ENCODE assay signal across 2 cellular contexts in the genomic region with DNA sequence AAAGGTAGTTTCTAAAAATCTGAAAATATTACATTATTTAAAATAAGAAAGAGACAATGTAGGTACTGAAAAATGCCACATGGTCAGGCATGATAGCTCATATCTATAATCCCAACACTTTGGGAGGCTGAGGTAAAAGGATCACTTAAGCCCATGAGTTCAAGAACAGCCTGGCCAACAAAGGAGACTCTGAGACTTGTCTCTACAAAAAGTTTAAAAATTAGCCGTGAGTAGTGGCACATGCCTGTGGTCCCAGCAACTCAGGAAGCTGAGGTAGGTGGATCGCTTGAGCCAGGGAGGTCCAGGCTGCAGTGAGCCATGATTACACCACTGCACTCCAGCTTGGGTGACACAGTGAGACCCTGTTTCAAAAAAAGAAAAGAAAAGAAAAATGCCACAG.
TF ChIP-seq lines count a peak whose summit lies in the region.

No MANE protein-coding gene starts in this region.

TF ChIP-seq in HepG2, 621 proteins besides CTCF, POLR2A, EP300 and RAD21:
- TF ChIP-seq SP1 (IDR thresholded peaks at IDR 0.05) (no peak), SP1 (CRISPR knock-in tag; IDR thresholded peaks at IDR 0.05) (no peak), ZMYM4 (CRISPR knock-in tag; IDR thresholded peaks at IDR 0.05) (0 out of 2 replicates have a peak, but pooled peaks have one; percentile 19)
TF ChIP-seq in HepG2: peak in this region for 1.

TF ChIP-seq in SK-N-SH, 30 proteins besides CTCF, POLR2A, EP300 and RAD21:
- TF ChIP-seq NFIC (IDR thresholded peaks at IDR 0.05; ENCODE audit: borderline replicate concordance) (no peak), TCF12 (IDR thresholded peaks at IDR 0.05) (no peak), NRF1 (IDR thresholded peaks at IDR 0.05; ENCODE audit: low read depth, low read length) (no peak), MEF2A (IDR thresholded peaks at IDR 0.05; ENCODE audit: borderline replicate concordance, low read depth) (no peak), ELF1 (IDR thresholded peaks at IDR 0.05) (no peak), TEAD4 (IDR thresholded peaks at IDR 0.05; ENCODE audit: borderline replicate concordance, insufficient read depth) (no peak), FOSL2 (IDR thresholded peaks at IDR 0.05; ENCODE audit: borderline replicate concordance, low read depth) (no peak)
- TF ChIP-seq, protein P1, sequence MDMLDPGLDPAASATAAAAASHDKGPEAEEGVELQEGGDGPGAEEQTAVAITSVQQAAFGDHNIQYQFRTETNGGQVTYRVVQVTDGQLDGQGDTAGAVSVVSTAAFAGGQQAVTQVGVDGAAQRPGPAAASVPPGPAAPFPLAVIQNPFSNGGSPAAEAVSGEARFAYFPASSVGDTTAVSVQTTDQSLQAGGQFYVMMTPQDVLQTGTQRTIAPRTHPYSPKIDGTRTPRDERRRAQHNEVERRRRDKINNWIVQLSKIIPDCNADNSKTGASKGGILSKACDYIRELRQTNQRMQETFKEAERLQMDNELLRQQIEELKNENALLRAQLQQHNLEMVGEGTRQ (IDR thresholded peaks at IDR 0.05; ENCODE audit: borderline replicate concordance, low read depth, low read length): no peak
